22 cellular contexts compared by ENCODE assay signal in the genomic region with DNA sequence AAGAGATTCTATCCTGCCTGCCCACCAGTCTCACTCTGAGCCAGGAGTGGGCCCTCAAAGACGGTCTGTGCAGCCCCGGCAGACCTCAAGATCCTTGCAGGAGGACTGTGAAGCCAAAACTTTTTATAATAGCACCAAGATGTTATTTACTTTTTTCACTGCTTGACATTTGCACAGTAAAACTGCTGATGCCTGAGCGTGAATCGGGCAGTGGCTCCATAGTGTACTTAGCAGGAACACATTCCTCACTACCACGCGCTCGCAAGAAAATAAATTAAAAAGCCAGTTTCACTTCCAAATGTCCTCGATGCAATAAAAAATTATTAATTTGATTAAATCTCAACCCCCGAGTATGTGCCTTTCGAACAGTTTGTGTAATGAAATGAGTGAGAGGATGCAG. TPM values are rescaled to one million over a fixed set of nuclear protein-coding genes. Genes with fewer than 3 reads are reported as not detected.
"Had no signal": no experiment of that assay in that cellular context is flagged by ENCODE, and none has a peak within 500 bp of the region (broad histone marks: within the 10 kb centered on the region; RNA-seq: fewer than 3 reads in every experiment).

No MANE protein-coding gene starts in this region.

- H3K36me3 ChIP-seq: esophagus muscularis mucosa, gastroesophageal sphincter, left lung, neutrophil, spleen, upper lobe of left lung, uterus had no signal

- H3K4me1 ChIP-seq: left lung, spleen, upper lobe of left lung, uterus had no signal

- DNase-seq: cerebellar nuclear complex; effector CD8-positive, alpha-beta T cell; glutamatergic neuron; islet precursor cell; left lung; mesenchymal stem cell; midbrain; spleen; stimulated activated CD4-positive, alpha-beta T cell treated with anti-CD3 and anti-CD28 coated beads, Interleukin-15, amount 100 ng/mL, for 24 hours; stimulated activated CD4-positive, alpha-beta T cell treated with anti-CD3 and anti-CD28 coated beads, Interleukin-2, amount 100 ng/mL, for 24 hours; stimulated activated CD4-positive, alpha-beta T cell treated with anti-CD3 and anti-CD28 coated beads, Interleukin-4, amount 100 ng/mL, for 4 hours; stimulated activated naive B cell treated with anti-CD40 and anti-IgM and Interleukin-4, amounts not matched to agents 10 μg/mL and 1 μg/mL and 100 μg/mL, for 72 hours; stimulated activated naive CD8-positive, alpha-beta T cell treated with anti-CD3 and anti-CD28 coated beads, Interleukin-15, amount 100 ng/mL, for 72 hours; upper lobe of left lung; uterus had no signal

- H3K27me3 Mint-ChIP-seq: stimulated activated naive CD8-positive, alpha-beta T cell treated with anti-CD3 and anti-CD28 coated beads, Interleukin-15, amount 100 ng/mL, for 72 hours had no signal

- H3K27ac Mint-ChIP-seq: natural killer cell treated with Interleukin-12 subunit alpha and Interleukin-12 subunit beta and Interleukin-15 and Interleukin-18, amount 100 ng/mL, for 72 hours; stimulated activated naive B cell treated with anti-CD40 and anti-IgM and Interleukin-4, amounts not matched to agents 10 μg/mL and 1 μg/mL and 100 μg/mL, for 72 hours; stimulated activated naive CD8-positive, alpha-beta T cell treated with anti-CD3 and anti-CD28 coated beads, Interleukin-15, amount 100 ng/mL, for 72 hours had no signal

- H3K27ac ChIP-seq: coronary artery, epithelial cell of prostate, esophagus muscularis mucosa, left lung, neutrophil, spleen, upper lobe of left lung, uterus had no signal

- H3K27me3 ChIP-seq: esophagus muscularis mucosa, gastroesophageal sphincter, left lung, neutrophil, upper lobe of left lung, uterus had no signal

- H3K4me3 Mint-ChIP-seq: natural killer cell treated with Interleukin-12 subunit alpha and Interleukin-12 subunit beta and Interleukin-15 and Interleukin-18, amount 100 ng/mL, for 72 hours; stimulated activated naive B cell treated with anti-CD40 and anti-IgM and Interleukin-4, amounts not matched to agents 10 μg/mL and 1 μg/mL and 100 μg/mL, for 72 hours; stimulated activated naive CD8-positive, alpha-beta T cell treated with anti-CD3 and anti-CD28 coated beads, Interleukin-15, amount 100 ng/mL, for 72 hours had no signal

- H3K4me1 Mint-ChIP-seq: stimulated activated naive B cell treated with anti-CD40 and anti-IgM and Interleukin-4, amounts not matched to agents 10 μg/mL and 1 μg/mL and 100 μg/mL, for 72 hours; stimulated activated naive CD8-positive, alpha-beta T cell treated with anti-CD3 and anti-CD28 coated beads, Interleukin-15, amount 100 ng/mL, for 72 hours had no signal

- H3K9me3 Mint-ChIP-seq: natural killer cell treated with Interleukin-12 subunit alpha and Interleukin-12 subunit beta and Interleukin-15 and Interleukin-18, amount 100 ng/mL, for 72 hours; stimulated activated naive B cell treated with anti-CD40 and anti-IgM and Interleukin-4, amounts not matched to agents 10 μg/mL and 1 μg/mL and 100 μg/mL, for 72 hours; stimulated activated naive CD8-positive, alpha-beta T cell treated with anti-CD3 and anti-CD28 coated beads, Interleukin-15, amount 100 ng/mL, for 72 hours had no signal

- H3K36me3 Mint-ChIP-seq: natural killer cell treated with Interleukin-12 subunit alpha and Interleukin-12 subunit beta and Interleukin-15 and Interleukin-18, amount 100 ng/mL, for 72 hours; stimulated activated naive B cell treated with anti-CD40 and anti-IgM and Interleukin-4, amounts not matched to agents 10 μg/mL and 1 μg/mL and 100 μg/mL, for 72 hours had no signal

- H3K9me3 ChIP-seq: esophagus muscularis mucosa, gastroesophageal sphincter, left lung, neutrophil, spleen, upper lobe of left lung, uterus had no signal

- H3K4me3 ChIP-seq: coronary artery, esophagus muscularis mucosa, gastroesophageal sphincter, left lung, lung, spleen, upper lobe of left lung, uterus had no signal

RNA-seq across cellular contexts. Expression of gene GPM6B, which starts 22.5 kb away (rescaled TPM):
- total RNA-seq: natural killer cell treated with Interleukin-12 subunit alpha and Interleukin-12 subunit beta and Interleukin-15 and Interleukin-18, amount 100 ng/mL, for 72 hours had no signal
